Comparison of ENCODE assay signal across 18 cellular contexts in genomic region chr12:9843416-9843815, GRCh38. TPM values are rescaled to one million over a fixed set of nuclear protein-coding genes. Genes with fewer than 3 reads are reported as not detected.
DNase-seq lines count a peak whose midpoint lies in the region; TF ChIP-seq lines count a peak whose summit lies in the region.
"Had no signal": no experiment of that assay in that cellular context is flagged by ENCODE, and none has a peak within 500 bp of the region (broad histone marks: within the 10 kb centered on the region; RNA-seq: fewer than 3 reads in every experiment).

No MANE protein-coding gene starts in this region.

- intact Hi-C loops in dorsolateral prefrontal cortex (cut with DNase I), result no loop called here

- H3K4me3 ChIP-seq in dorsolateral prefrontal cortex, result no peak overlapping the region
- H3K4me3 ChIP-seq: BLaER1 treated with 17β-estradiol and CSF1 and Interleukin-3, amounts not matched to agents 10 nM and 100 nM; HAP-1 had no signal

- peak; percentile 1 for DNase-seq in EL
- DNase-seq in HS-5 (ENCODE audit: low read depth), result peak; percentile 19
- DNase-seq in amniotic epithelial cell (ENCODE audit: low read depth), result peak; percentile 22
- DNase-seq in fibroblast of gingiva (ENCODE audit: low read depth), result peak; percentile 23
- no peak for DNase-seq in dorsolateral prefrontal cortex
- no peak for DNase-seq in activated CD4-positive, alpha-beta T cell treated with anti-CD3 and anti-CD28 coated beads, Interleukin-2, amount 50 U/mL, for 48 hours
- no peak for DNase-seq in caudate nucleus (lab: John Stamatoyannopoulos, UW)
- DNase-seq in NCI-H2107 (lab: John Stamatoyannopoulos, UW), result no peak
- DNase-seq: 8988T; Calu3; CD4-positive, CD25-positive, alpha-beta regulatory T cell; DMS 273 treated with DMSO at 0.1 percent for 48 hours; HFFc6 had no signal

- H3K27ac ChIP-seq in dorsolateral prefrontal cortex (no peak overlapping the region), caudate nucleus (ENCODE audit: low read depth, low read length) (no peak overlapping the region)
- H3K27ac ChIP-seq: BLaER1 treated with 17β-estradiol and CSF1 and Interleukin-3, amounts not matched to agents 10 nM and 100 nM had no signal

- no peak for TF ChIP-seq CTCF in dorsolateral prefrontal cortex (IDR thresholded peaks at IDR 0.05 in 54 of 56, conservative IDR thresholded peaks at IDR 0.05 in 2 of 56; ENCODE audit: low read depth in 1 of 56, partially characterized antibody in 56 of 56)

- no peaks in the 10 kb centered on the region for H3K27me3 ChIP-seq in dorsolateral prefrontal cortex
- H3K27me3 ChIP-seq: BLaER1 treated with 17β-estradiol and CSF1 and Interleukin-3, amounts not matched to agents 10 nM and 100 nM had no signal

RNA-seq across cellular contexts. Expression of gene KLRF1, which starts 16.1 kb away (rescaled TPM):
- total RNA-seq in dorsolateral prefrontal cortex, result 1 to 10 TPM in 4 of 120 experiments, under 1 TPM in 13, not detected in 103; 0.36 to 1.8 (median 0.78) TPM
- total RNA-seq: Calu3; CD4-positive, CD25-positive, alpha-beta regulatory T cell; Daoy; H1; HepG2; HFFc6 had no signal

RNA-seq across cellular contexts. Expression of gene CLEC2B, which starts 25.7 kb away (rescaled TPM):
- 10 to 100 TPM in 5 of 120 experiments, 1 to 10 TPM in 114, under 1 TPM in 1; 0.60 to 13.2 (median 3.9) TPM for total RNA-seq in dorsolateral prefrontal cortex
- total RNA-seq: Calu3, H1, HepG2, HFFc6 had no signal

RNA-seq across cellular contexts. Expression of gene KLRF2, which starts 37.9 kb away (rescaled TPM):
- total RNA-seq in dorsolateral prefrontal cortex, result not detected
- total RNA-seq: Calu3; CD4-positive, CD25-positive, alpha-beta regulatory T cell; Daoy; H1; HepG2; HFFc6 had no signal

Comparison
In these comparisons a context has a peak if more than half of its experiments do, and no peak if none do; other contexts are left out.
1. DNase-seq: peak in EL (single experiment), HS-5 (single experiment), amniotic epithelial cell (single experiment) and fibroblast of gingiva (single experiment); none in dorsolateral prefrontal cortex (0 of 10), activated CD4-positive, alpha-beta T cell treated with anti-CD3 and anti-CD28 coated beads, Interleukin-2, amount 50 U/mL, for 48 hours (0 of 2), caudate nucleus (0 of 61) and NCI-H2107 (single experiment).